In genomic region chr10:88934900-88935672, GRCh38 we compare ENCODE assay signal across 8 cellular contexts. TPM values are rescaled to one million over a fixed set of nuclear protein-coding genes. Genes with fewer than 3 reads are reported as not detected.
A peak's percentile ranks its signal among the peaks of the same experiment; 100 is the strongest.
DNase-seq lines count a peak whose midpoint lies in the region; ATAC-seq lines count a peak whose summit lies in the region.

No MANE protein-coding gene starts in this region.

- peak; percentile 82 for DNase-seq in ELF-1 (ENCODE audit: low read depth, low spot score)
- peak; percentile 72 for DNase-seq in NCI-H460 (ENCODE audit: extremely low read depth, low read depth)
- DNase-seq in activated CD4-positive, alpha-beta T cell treated with anti-CD3 and anti-CD28 coated beads for 4 hours = peak; percentile 70 to 75
- peak; percentile 83 for DNase-seq in left lobe of liver (ENCODE audit: low spot score)
- peak; percentile 55 to 62 for DNase-seq in stimulated activated CD4-positive, alpha-beta T cell treated with anti-CD3 and anti-CD28 coated beads, Interleukin-2, amount 100 ng/mL, for 48 hours

- peak overlapping the region; percentile 78 for H3K27ac ChIP-seq in cingulate gyrus (ENCODE audit: low read depth, low read length)

- peak; percentile 42 for ATAC-seq in HG02885 (IDR thresholded peaks at IDR 0.05; ENCODE audit: poor library complexity, unreplicated experiment)
- peak; percentile 92 for ATAC-seq in left lobe of liver
- no peak for ATAC-seq in GM18873 (IDR thresholded peaks at IDR 0.05; ENCODE audit: low FRiP score, unreplicated experiment)

RNA-seq across cellular contexts. Expression of gene ACTA2, which starts 17.5 kb away (rescaled TPM):
- total RNA-seq in NCI-H460 (2014; rRNA removed; shearing (Covaris generic)) = 40.4 and 41.7 TPM in 2 replicates
- 6.3 and 8.4 TPM in 2 replicates for polyA plus RNA-seq in NCI-H460 (2014; cell fraction: nucleus; rRNA removed)
- total RNA-seq in left lobe of liver = 17.0 TPM

RNA-seq across cellular contexts. Expression of gene STAMBPL1, which starts 55.0 kb away (rescaled TPM):
- 37.6 and 39.8 TPM in 2 replicates for total RNA-seq in NCI-H460 (2014; rRNA removed; shearing (Covaris generic))
- polyA plus RNA-seq in NCI-H460 (2014; cell fraction: nucleus; rRNA removed) = 24.2 and 28.4 TPM in 2 replicates
- total RNA-seq in left lobe of liver = 1.8 TPM

RNA-seq across cellular contexts. Expression of gene FAS, which starts 55.5 kb away (rescaled TPM):
- 16.2 and 20.3 TPM in 2 replicates for total RNA-seq in NCI-H460 (2014; rRNA removed; shearing (Covaris generic))
- polyA plus RNA-seq in NCI-H460 (2014; cell fraction: nucleus; rRNA removed) = 17.1 and 20.2 TPM in 2 replicates
- 13.0 TPM for total RNA-seq in left lobe of liver

Comparison
In these comparisons a context has a peak if more than half of its experiments do, and no peak if none do; other contexts are left out.
1. RNA of gene STAMBPL1, which starts 55.0 kb away (total RNA-seq): 37.6 to 39.8 TPM in NCI-H460; 1.8 TPM in left lobe of liver (single experiment); every median in the first group is over 10 times any median in the second.
2. Peak in every context shown above with its lines, with median percentiles within 50 percentile points of each other: DNase-seq.